22 cellular contexts compared by ENCODE assay signal in the genomic region with DNA sequence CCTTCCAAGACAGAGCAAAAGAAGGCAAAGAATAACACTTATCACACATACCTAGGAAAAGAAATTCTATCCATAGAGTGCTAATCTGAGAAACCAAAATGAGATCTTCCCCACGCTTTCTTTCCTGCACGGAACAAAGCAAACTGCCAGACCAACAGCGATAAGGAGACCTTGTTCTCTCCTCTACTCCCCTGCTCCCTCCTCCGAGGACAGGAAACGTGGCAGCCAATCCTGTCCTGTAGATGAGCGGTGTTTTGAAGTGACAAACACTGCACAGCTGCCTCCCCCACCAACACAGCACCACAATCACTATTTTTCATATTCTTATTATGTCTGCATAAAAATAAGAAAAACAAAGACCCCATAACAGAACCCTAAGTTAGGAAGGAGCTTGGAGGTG.
DNase-seq lines count a peak whose midpoint lies in the region; ATAC-seq, FAIRE-seq and TF ChIP-seq lines count a peak whose summit lies in the region.
"Had no signal": no experiment of that assay in that cellular context is flagged by ENCODE, and none has a peak within 500 bp of the region (broad histone marks: within the 10 kb centered on the region; RNA-seq: fewer than 3 reads in every experiment).

No MANE protein-coding gene starts in this region.

- peaks cover 9% of the 10 kb centered on the region for H3K4me1 ChIP-seq in HUES6 (ENCODE audit: control insufficient read depth, insufficient read depth, low read length)
- no peaks in the 10 kb centered on the region for H3K4me1 ChIP-seq in K562 (replicated peaks in 1 of 2; ENCODE audit: control insufficient read depth in 2 of 2, insufficient read depth in 2 of 2, low read length in 2 of 2)
- peaks cover 4% of the 10 kb centered on the region for H3K4me1 ChIP-seq in iPS-18a (ENCODE audit: control insufficient read depth, low read depth, low read length)
- H3K4me1 ChIP-seq in smooth muscle cell (ENCODE audit: low read depth) = no peaks in the 10 kb centered on the region
- H3K4me1 ChIP-seq: body of pancreas, esophagus squamous epithelium had no signal

- POLR2A ChIA-PET in K562 (lab: Yijun Ruan, JAX) = no interaction called here

- no peak for TF ChIP-seq RAD21 in K562 (CRISPR knock-in tag; conservative IDR thresholded peaks at IDR 0.05 in 1 of 2, IDR thresholded peaks at IDR 0.05 in 1 of 2)

- DNase-seq in K562 (ENCODE audit: extremely low read depth in 1 of 4, low spot score in 3 of 4) (no peak), smooth muscle cell (lab: John Stamatoyannopoulos, UW; ENCODE audit: unreplicated experiment) (no peak), NCI-H345 (lab: John Stamatoyannopoulos, UW) (no peak)
- DNase-seq: activated CD4-positive, alpha-beta T cell treated with anti-CD3 and anti-CD28 coated beads, Interleukin-2, amount 10 ng/mL, durations not matched to agents 7 days and 5 days; activated effector memory CD4-positive, alpha-beta T cell treated with anti-CD3 and anti-CD28 coated beads, Interleukin-2, amount 50 U/mL, for 16 hours; activated naive CD8-positive, alpha-beta T cell treated with anti-CD3 and anti-CD28 coated beads, Interleukin-2, amount 50 U/mL, for 24 hours; body of pancreas; CD8-positive, alpha-beta T cell; effector memory CD4-positive, alpha-beta T cell; esophagus squamous epithelium; NCI-H446 treated with DMSO at 0.1 percent for 48 hours; PC-9; stimulated activated CD4-positive, alpha-beta T cell treated with anti-CD3 and anti-CD28 coated beads, Interleukin-4, amount 100 ng/mL, for 1 hour; stimulated activated naive CD4-positive, alpha-beta T cell treated with Interleukin-2 at 50 U/mL for 16 hours; T-cell had no signal

- in situ Hi-C loops in K562 (cut with MboI) = no loop called here

- no peak overlapping the region for H3K9ac ChIP-seq in HUES6 (ENCODE audit: low read length)
- H3K9ac ChIP-seq in K562 (ENCODE audit: insufficient read depth in 1 of 2, low read depth in 2 of 2, low read length in 2 of 2) = no peak overlapping the region
- no peak overlapping the region for H3K9ac ChIP-seq in iPS-18a (ENCODE audit: low read length)
- H3K9ac ChIP-seq in smooth muscle cell (ENCODE audit: low read depth) = no peak overlapping the region

- H3K4me2 ChIP-seq in K562 (ENCODE audit: insufficient read depth, low read length) = no peak overlapping the region
- peak overlapping the region; percentile 78 for H3K4me2 ChIP-seq in smooth muscle cell
- H3K4me2 ChIP-seq: PC-9 had no signal

- no peaks in the 10 kb centered on the region for H3K79me2 ChIP-seq in K562 (ENCODE audit: control insufficient read depth, insufficient read depth, low read length)
- no peaks in the 10 kb centered on the region for H3K79me2 ChIP-seq in smooth muscle cell (ENCODE audit: low read depth)

- TF ChIP-seq EP300 in K562 (IDR thresholded peaks at IDR 0.05; ENCODE audit: low read length) = no peak

- H2AFZ ChIP-seq in K562 (ENCODE audit: low read depth, low read length) = no peak overlapping the region
- peak overlapping the region; percentile 81 for H2AFZ ChIP-seq in smooth muscle cell (ENCODE audit: low read depth)
- H2AFZ ChIP-seq: PC-9 had no signal

- H3K27me3 ChIP-seq in HUES6 (ENCODE audit: control insufficient read depth, insufficient read depth, low read length) = no peaks in the 10 kb centered on the region
- no peaks in the 10 kb centered on the region for H3K27me3 ChIP-seq in K562 (ENCODE audit: control insufficient read depth in 2 of 2, insufficient read depth in 2 of 2, low read length in 2 of 2)
- no peaks in the 10 kb centered on the region for H3K27me3 ChIP-seq in iPS-18a (ENCODE audit: control insufficient read depth, insufficient read depth, low read length)
- H3K27me3 ChIP-seq in smooth muscle cell (ENCODE audit: low read depth) = peaks cover 5% of the 10 kb centered on the region
- H3K27me3 ChIP-seq: body of pancreas, esophagus squamous epithelium had no signal

- no peaks in the 10 kb centered on the region for H3K9me3 ChIP-seq in HUES6 (ENCODE audit: control insufficient read depth, insufficient read depth, low read depth, low read length)
- H3K9me3 ChIP-seq in K562 (replicated peaks; ENCODE audit: control insufficient read depth, insufficient read depth, low read depth, low read length) = no peaks in the 10 kb centered on the region
- H3K9me3 ChIP-seq in iPS-18a (ENCODE audit: control insufficient read depth, low read depth, low read length) = no peaks in the 10 kb centered on the region
- H3K9me3 ChIP-seq in smooth muscle cell (replicated peaks; ENCODE audit: low read depth) = no peaks in the 10 kb centered on the region
- H3K9me3 ChIP-seq: body of pancreas, esophagus squamous epithelium, thoracic aorta had no signal

- H3K36me3 ChIP-seq in HUES6 (ENCODE audit: control insufficient read depth, insufficient read depth, low read length) = no peaks in the 10 kb centered on the region
- no peaks in the 10 kb centered on the region for H3K36me3 ChIP-seq in K562 (ENCODE audit: control insufficient read depth, insufficient read depth, low read length)
- H3K36me3 ChIP-seq in iPS-18a (ENCODE audit: control insufficient read depth, low read depth, low read length) = no peaks in the 10 kb centered on the region
- no peaks in the 10 kb centered on the region for H3K36me3 ChIP-seq in smooth muscle cell (ENCODE audit: low read depth)
- H3K36me3 ChIP-seq: esophagus squamous epithelium, thoracic aorta had no signal

- no peak for TF ChIP-seq POLR2A in K562 (conservative IDR thresholded peaks at IDR 0.05)

- ATAC-seq in K562 (0 out of 3 replicates have a peak, but pooled peaks have one; percentile 39), GM19452 (IDR thresholded peaks at IDR 0.05; ENCODE audit: unreplicated experiment) (no peak), GM18870 (IDR thresholded peaks at IDR 0.05; ENCODE audit: unreplicated experiment) (no peak)
- ATAC-seq: activated naive CD8-positive, alpha-beta T cell treated with anti-CD3 and anti-CD28 coated beads, Interleukin-2, amount 50 U/mL, for 24 hours; body of pancreas; CD8-positive, alpha-beta T cell; left lobe of liver; T-cell had no signal

- no peak for TF ChIP-seq CTCF in K562 (IDR thresholded peaks at IDR 0.05 in 2 of 3, conservative IDR thresholded peaks at IDR 0.05 in 1 of 3; ENCODE audit: insufficient read depth in 2 of 3, low read depth in 1 of 3, low read length in 3 of 3)
- TF ChIP-seq CTCF in smooth muscle cell (IDR thresholded peaks at IDR 0.05; ENCODE audit: borderline replicate concordance, insufficient read depth, poor library complexity, severe bottlenecking) = no peak

- H4K20me1 ChIP-seq in K562 (replicated peaks; ENCODE audit: control insufficient read depth, insufficient read depth, low read length) = no peaks in the 10 kb centered on the region
- H4K20me1 ChIP-seq in smooth muscle cell (ENCODE audit: low read depth) = no peaks in the 10 kb centered on the region

- no peaks in the 10 kb centered on the region for H3K9me1 ChIP-seq in K562 (ENCODE audit: control insufficient read depth, insufficient read depth, low read length)

- FAIRE-seq in K562 (lab: Jason Lieb, UNC) = no peak
- FAIRE-seq: TTC549 had no signal

- peak overlapping the region; percentile 53 for H3K4me3 ChIP-seq in HUES6 (ENCODE audit: low read depth, low read length)
- no peak overlapping the region for H3K4me3 ChIP-seq in K562
- peak overlapping the region; percentile 59 for H3K4me3 ChIP-seq in iPS-18a (ENCODE audit: low read length)
- peak overlapping the region; percentile 25 for H3K4me3 ChIP-seq in smooth muscle cell
- H3K4me3 ChIP-seq: body of pancreas, esophagus squamous epithelium, PC-9, thoracic aorta had no signal

- CTCF ChIA-PET in K562 (lab: Yijun Ruan, JAX; ENCODE audit: low intra/inter-chr PET ratio) = no interaction called here

- no peaks in the 10 kb centered on the region for H3F3A ChIP-seq in smooth muscle cell (ENCODE audit: low read depth)

- intact Hi-C loops in K562 (cut with micrococcal nuclease) = no loop called here

- no TSS peak for BruUV-seq in K562 (replicated peaks; lab: Mats Ljungman, UMichigan)

- 0% methylated on average over 2 of the region's 6 CpGs for WGBS in K562 (ENCODE audit: insufficient coverage, low coverage, missing lambda C conversion rate)
- 19% methylated on average over 6 of the region's 6 CpGs for WGBS in smooth muscle cell (ENCODE audit: low lambda C conversion rate)

- H3K27ac ChIP-seq in HUES6 (ENCODE audit: low read depth, low read length) = no peak overlapping the region
- H3K27ac ChIP-seq in K562 (ENCODE audit: extremely low read depth, low read depth, low read length) = no peak overlapping the region
- no peak overlapping the region for H3K27ac ChIP-seq in iPS-18a (ENCODE audit: low read length)
- no peak overlapping the region for H3K27ac ChIP-seq in smooth muscle cell (ENCODE audit: low read depth)
- H3K27ac ChIP-seq: body of pancreas, esophagus squamous epithelium, PC-9, thoracic aorta had no signal

TF ChIP-seq in K562, 482 proteins besides CTCF, POLR2A, EP300 and RAD21 (continues in another document):
- TF ChIP-seq EWSR1 (IDR thresholded peaks at IDR 0.05; ENCODE audit: borderline replicate concordance, low read depth, partially characterized antibody) (no peak), RNF2 (IDR thresholded peaks at IDR 0.05) (no peak), L3MBTL2 (IDR thresholded peaks at IDR 0.05) (no peak), ZSCAN29 (IDR thresholded peaks at IDR 0.05) (no peak), NFE2L1 (tag; IDR thresholded peaks at IDR 0.05; ENCODE audit: borderline replicate concordance, low read depth) (no peak), STAT5A (IDR thresholded peaks at IDR 0.05; ENCODE audit: borderline replicate concordance, low read length) (no peak), SP2 (IDR thresholded peaks at IDR 0.05; ENCODE audit: extremely low read depth, low read depth, low read length, poor library complexity, severe bottlenecking) (no peak), GATAD2A (IDR thresholded peaks at IDR 0.05) (no peak), KDM1A (IDR thresholded peaks at IDR 0.05) (no peak)
- TF ChIP-seq, protein P1, sequence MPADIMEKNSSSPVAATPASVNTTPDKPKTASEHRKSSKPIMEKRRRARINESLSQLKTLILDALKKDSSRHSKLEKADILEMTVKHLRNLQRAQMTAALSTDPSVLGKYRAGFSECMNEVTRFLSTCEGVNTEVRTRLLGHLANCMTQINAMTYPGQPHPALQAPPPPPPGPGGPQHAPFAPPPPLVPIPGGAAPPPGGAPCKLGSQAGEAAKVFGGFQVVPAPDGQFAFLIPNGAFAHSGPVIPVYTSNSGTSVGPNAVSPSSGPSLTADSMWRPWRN (IDR thresholded peaks at IDR 0.05; ENCODE audit: low read depth) = no peak
